ENCODE assay signal across 8 cellular contexts in the genomic region with DNA sequence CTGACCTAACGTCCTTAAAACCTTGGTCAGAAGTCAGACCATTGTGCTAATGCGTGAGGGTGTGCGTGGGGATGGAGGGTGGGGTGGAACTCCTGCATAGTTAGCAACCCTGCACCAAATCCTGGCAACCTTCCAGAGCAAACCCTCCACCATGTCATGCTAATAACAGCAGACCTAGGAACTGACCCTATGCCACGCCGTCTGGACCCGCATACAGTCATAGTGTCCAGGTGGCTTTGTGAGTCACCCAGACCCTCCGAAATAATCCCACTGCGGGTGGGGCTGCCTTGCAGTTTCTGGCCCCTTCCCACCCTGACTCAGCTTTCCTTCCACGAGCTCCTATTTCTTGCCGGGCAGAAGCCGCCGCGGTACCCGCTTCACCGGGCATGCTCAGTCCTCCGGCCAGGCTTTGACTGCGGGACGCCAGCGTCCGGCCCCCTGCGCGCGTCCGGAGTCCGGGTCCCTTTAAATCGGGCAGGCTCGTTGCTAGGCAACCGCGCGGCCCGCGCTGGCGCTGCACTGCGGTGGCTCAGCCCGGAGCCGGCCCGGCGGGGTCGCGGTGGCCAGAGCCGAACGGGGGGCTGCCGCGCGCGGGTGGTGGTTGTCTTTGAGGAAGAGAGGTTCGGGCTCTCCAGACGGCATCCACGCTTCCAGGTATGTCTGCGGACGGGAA. TPM values are rescaled to one million over a fixed set of nuclear protein-coding genes. Genes with fewer than 3 reads are reported as not detected.
DNase-seq lines count a peak whose midpoint lies in the region; ATAC-seq and TF ChIP-seq lines count a peak whose summit lies in the region.

Gene CCDC160 (plus strand): TSS at position 493 of the 673 bp plus-strand sequence. CDS start 7,619 bp downstream, outside the sequence.

- no peak for TF ChIP-seq POLR2A in esophagus muscularis mucosa (IDR thresholded peaks at IDR 0.05; ENCODE audit: low read depth)
- TF ChIP-seq POLR2A in vagina (IDR thresholded peaks at IDR 0.05) = no peak
- TF ChIP-seq POLR2A in lower leg skin (IDR thresholded peaks at IDR 0.05) = no peak

- DNase-seq in AG08396 (ENCODE audit: low spot score) (peak; percentile 62), esophagus muscularis mucosa (ENCODE audit: extremely low spot score) (no peak), myocyte (ENCODE audit: low read depth) (peak; percentile 29), vagina (ENCODE audit: extremely low spot score in 2 of 2) (no peak), lower leg skin (ENCODE audit: low spot score in 2 of 2) (no peak)

- H3K4me1 ChIP-seq in esophagus muscularis mucosa (peaks cover 0 to 12% (median 5%) of the 10 kb centered on the region in 4 donors), vagina (peaks cover 8% of the 10 kb centered on the region)

- no peak within 1 kb of the TSS for H3K27ac ChIP-seq in esophagus muscularis mucosa (replicated peaks in 1 of 4)
- H3K27ac ChIP-seq in vagina = no peak within 1 kb of the TSS

- TF ChIP-seq EP300 in esophagus muscularis mucosa (IDR thresholded peaks at IDR 0.05) = no peak

- 47% methylated on average over 3 of the region's 51 CpGs for WGBS in esophagus muscularis mucosa
- 3 to 40% methylated on average over 11 to 21 of the region's 51 CpGs for WGBS in lower leg skin, 2 donors

- H3K4me3 ChIP-seq in esophagus muscularis mucosa (peak within 1 kb of the TSS; percentile 50 to 58 (median 53)), vagina (peak within 1 kb of the TSS; percentile 42 to 50), lower leg skin (ENCODE audit: low read depth, poor library complexity, severe bottlenecking) (no peak within 1 kb of the TSS)

- H3K36me3 ChIP-seq in esophagus muscularis mucosa (no peaks in the 10 kb centered on the region), vagina (no peaks in the 10 kb centered on the region)

- TF ChIP-seq CTCF in esophagus muscularis mucosa (IDR thresholded peaks at IDR 0.05) (no peak), vagina (IDR thresholded peaks at IDR 0.05) (no peak), lower leg skin (IDR thresholded peaks at IDR 0.05) (no peak)

- intact Hi-C loops in esophagus muscularis mucosa (cut with DNase I) = no loop called here
- intact Hi-C loops in vagina (cut with DNase I) = no loop called here
- intact Hi-C loops in lower leg skin (cut with DNase I; ENCODE audit: low total_unique reads) = no loop called here

- H3K9me3 ChIP-seq in esophagus muscularis mucosa (no peaks in the 10 kb centered on the region), vagina (no peaks in the 10 kb centered on the region)

- no peaks in the 10 kb centered on the region for H3K27me3 ChIP-seq in esophagus muscularis mucosa
- H3K27me3 ChIP-seq in vagina = no peaks in the 10 kb centered on the region

- peak; percentile 68 for ATAC-seq in GM19395 (IDR thresholded peaks at IDR 0.05; ENCODE audit: unreplicated experiment)
- peak; percentile 79 for ATAC-seq in SK-N-SH treated with all-trans-retinoic acid at 6 μM for 48 hours
- ATAC-seq in GM21360 (IDR thresholded peaks at IDR 0.05; ENCODE audit: unreplicated experiment) = no peak

TF ChIP-seq in SK-N-SH treated with all-trans-retinoic acid at 6 μM for 48 hours, 23 proteins besides CTCF, POLR2A, EP300 and RAD21:
- TF ChIP-seq ZFP30 (CRISPR knock-in tag; IDR thresholded peaks at IDR 0.05) = no peak
TF ChIP-seq in SK-N-SH treated with all-trans-retinoic acid at 6 μM for 48 hours: peak in this region for 0.

RNA-seq across cellular contexts. Expression of gene CCDC160, which starts in this region (rescaled TPM):
- total RNA-seq in esophagus muscularis mucosa (not detected), myocyte (0.75 and 1.4 TPM in 2 replicates), vagina (not detected), lower leg skin (1 to 10 TPM in 1 of 4 donors, under 1 TPM in 3; 0.25 to 2.1 (median 0.51) TPM)
- polyA plus RNA-seq in myocyte (2012) = 0.05 TPM

Comparison
In these comparisons a context has a peak if more than half of its experiments do, and no peak if none do; other contexts are left out.
1. DNase-seq: peak in AG08396 (single experiment) and myocyte (single experiment); none in esophagus muscularis mucosa (single experiment), vagina (0 of 2) and lower leg skin (0 of 2).